In the genomic region with DNA sequence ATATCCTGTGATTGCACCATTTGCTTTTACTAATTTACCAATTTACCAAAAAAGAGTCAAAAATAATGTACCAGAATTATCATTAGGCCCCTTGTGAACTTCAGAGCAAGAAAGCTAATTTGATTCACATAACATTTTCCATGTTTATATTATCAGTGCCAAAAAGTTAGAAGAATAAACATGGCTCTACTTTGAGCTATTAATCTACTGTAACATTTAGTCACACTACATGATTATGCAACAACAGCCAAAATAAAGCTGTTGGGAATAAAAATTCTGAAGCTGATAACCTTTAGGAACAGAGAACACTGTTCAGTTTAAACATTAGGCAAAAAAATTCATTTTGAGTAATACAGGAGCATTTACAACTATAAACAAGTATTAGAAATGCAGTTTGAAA, we compare ENCODE assay signal across 30 cellular contexts.
DNase-seq lines count a peak whose midpoint lies in the region; ATAC-seq, FAIRE-seq and TF ChIP-seq lines count a peak whose summit lies in the region.
"Had no signal": no experiment of that assay in that cellular context is flagged by ENCODE, and none has a peak within 500 bp of the region (broad histone marks: within the 10 kb centered on the region; RNA-seq: fewer than 3 reads in every experiment).

No MANE protein-coding gene starts in this region.

- dilution Hi-C loops in keratinocyte (cut with MboI; ENCODE audit: extremely low pct_ligation_motif_present, low sequenced_read_pairs), result no loop called here

- DNase-seq in HepG2 (ENCODE audit: low spot score), result no peak
- DNase-seq in fibroblast of lung (ENCODE audit: low read depth in 2 of 2), result peak; percentile 4 to 67
- no peak for DNase-seq in keratinocyte (ENCODE audit: low read depth, low spot score)
- no peak for DNase-seq in RCC 7860 (ENCODE audit: low spot score)
- no peak for DNase-seq in NCI-H187 treated with DMSO at 0.1 percent for 48 hours (lab: John Stamatoyannopoulos, UW)
- DNase-seq: activated CD4-positive, alpha-beta T cell treated with anti-CD3 and anti-CD28 coated beads, Interleukin-2, amount 50 U/mL, for 1 hour; activated CD4-positive, CD25-positive, alpha-beta regulatory T cell; activated effector memory CD4-positive, alpha-beta T cell treated with anti-CD3 and anti-CD28 coated beads, Interleukin-2, amount 50 U/mL, for 16 hours; activated T-cell treated with anti-CD3 and anti-CD28 coated beads, Interleukin-2, amount 50 U/mL, for 24 hours; aorta; caudate nucleus; CD8-positive, alpha-beta T cell; cortex of kidney; effector memory CD4-positive, alpha-beta T cell; erythroblast; HFFc6; mammary epithelial cell; MG63; NCI-H1105; NCI-H1930; NCI-H2171 treated with DMSO at 0.1 percent for 48 hours; NCI-H510A; OCI-M1; stimulated activated CD4-positive, alpha-beta T cell treated with anti-CD3 and anti-CD28 coated beads, Interleukin-1b, Interleukin-23, amount 100 ng/mL, for 48 hours; stimulated activated naive CD8-positive, alpha-beta T cell treated with anti-CD3 and anti-CD28 coated beads, Interleukin-15, Interleukin-2, amounts not matched to agents 100 U/mL and 50 U/mL, for 24 hours had no signal

- H3K36me3 ChIP-seq in liver (ENCODE audit: control insufficient read depth in 4 of 4, insufficient read depth in 3 of 4, low read depth in 1 of 4, low read length in 3 of 4), result peaks cover 0 to 12% (median 7%) of the 10 kb centered on the region in 4 donors
- 0 out of 5 replicates have a peak, but pooled peaks cover 0 to 4% of the 10 kb centered on the region in 2 experiments for H3K36me3 ChIP-seq in HepG2 (replicated peaks in 1 of 2; ENCODE audit: control insufficient read depth in 1 of 2, insufficient read depth in 2 of 2, low read length in 2 of 2)
- H3K36me3 ChIP-seq in fibroblast of lung (ENCODE audit: control insufficient read depth, insufficient read depth, low read length), result no peaks in the 10 kb centered on the region
- no peaks in the 10 kb centered on the region for H3K36me3 ChIP-seq in keratinocyte (ENCODE audit: control insufficient read depth in 2 of 2, extremely low read depth in 1 of 2, insufficient read depth in 2 of 2, low read length in 2 of 2)
- H3K36me3 ChIP-seq: MG63 had no signal

- H3K9me1 ChIP-seq in keratinocyte (ENCODE audit: control insufficient read depth, extremely low read depth, insufficient read depth, low read length), result no peaks in the 10 kb centered on the region

- H3K4me3 ChIP-seq in liver (ENCODE audit: low read depth in 1 of 3, low read length in 3 of 3), result no peak overlapping the region
- no peak overlapping the region for H3K4me3 ChIP-seq in HepG2 (replicated peaks in 1 of 3; ENCODE audit: insufficient read depth in 1 of 3, low read depth in 2 of 3, low read length in 3 of 3)
- H3K4me3 ChIP-seq in fibroblast of lung (replicated peaks in 1 of 4; ENCODE audit: control extremely low read depth in 1 of 4, insufficient read depth in 1 of 4, low read depth in 3 of 4, low read length in 4 of 4), result no peak overlapping the region
- no peak overlapping the region for H3K4me3 ChIP-seq in keratinocyte (ENCODE audit: control insufficient read depth in 2 of 3, extremely low read depth in 1 of 3, insufficient read depth in 2 of 3, low read depth in 1 of 3, low read length in 3 of 3)
- H3K4me3 ChIP-seq: GM23338, K562, MG63, SK-N-MC had no signal

- in situ Hi-C loops in HepG2 (cut with HindIII; ENCODE audit: extremely low pct_ligation_motif_present, low pct_unique_long_range_greater_than_20kb), result no loop called here

- TF ChIP-seq EP300 in HepG2 (IDR thresholded peaks at IDR 0.05; ENCODE audit: low read depth in 2 of 2, low read length in 2 of 2) (no peak), HepG2 (CRISPR knock-in tag; IDR thresholded peaks at IDR 0.05; ENCODE audit: borderline replicate concordance) (no peak)

- BruUV-seq in HepG2 (replicated peaks; lab: Mats Ljungman, UMichigan), result no TSS peak

- no peak overlapping the region for H3K4me2 ChIP-seq in HepG2 (ENCODE audit: low read depth, low read length)
- no peak overlapping the region for H3K4me2 ChIP-seq in fibroblast of lung (ENCODE audit: extremely low read depth, insufficient read depth, low read length)
- H3K4me2 ChIP-seq in keratinocyte (ENCODE audit: control insufficient read depth, extremely low read depth, insufficient read depth, low read depth, low read length), result no peak overlapping the region
- H3K4me2 ChIP-seq: GM23338 had no signal

- no peak for TF ChIP-seq POLR2A in HepG2 (IDR thresholded peaks at IDR 0.05; ENCODE audit: insufficient read depth in 1 of 2, low read depth in 2 of 2, low read length in 2 of 2)

- H3K79me2 ChIP-seq in HepG2 (ENCODE audit: insufficient read depth, low read length), result no peaks in the 10 kb centered on the region
- no peaks in the 10 kb centered on the region for H3K79me2 ChIP-seq in fibroblast of lung (ENCODE audit: control insufficient read depth, insufficient read depth, low read length)
- no peaks in the 10 kb centered on the region for H3K79me2 ChIP-seq in keratinocyte (ENCODE audit: control insufficient read depth, insufficient read depth, low read length)

- H2AFZ ChIP-seq in HepG2 (ENCODE audit: low read length) (no peak overlapping the region), fibroblast of lung (ENCODE audit: low read length) (no peak overlapping the region), keratinocyte (ENCODE audit: control insufficient read depth, low read length) (no peak overlapping the region)
- H2AFZ ChIP-seq: GM23338 had no signal

- intact Hi-C loops in HepG2 (cut with micrococcal nuclease; ENCODE audit: unreplicated experiment), result no loop called here

- ATAC-seq in HepG2 (no peak), HG02623 (IDR thresholded peaks at IDR 0.05; ENCODE audit: unreplicated experiment) (no peak)
- ATAC-seq: CD8-positive, alpha-beta T cell; GM23338; K562; stimulated activated naive CD8-positive, alpha-beta T cell treated with anti-CD3 and anti-CD28 coated beads, Interleukin-15, Interleukin-2, amounts not matched to agents 100 U/mL and 50 U/mL, for 24 hours had no signal

- H3K9ac ChIP-seq in liver (ENCODE audit: low read depth in 1 of 2, low read length in 2 of 2), result no peak overlapping the region
- no peak overlapping the region for H3K9ac ChIP-seq in HepG2 (ENCODE audit: insufficient read depth, low read depth, low read length)
- no peak overlapping the region for H3K9ac ChIP-seq in fibroblast of lung (ENCODE audit: insufficient read depth, low read length)
- no peak overlapping the region for H3K9ac ChIP-seq in keratinocyte (ENCODE audit: control insufficient read depth, extremely low read depth, insufficient read depth, low read length)

- H4K20me1 ChIP-seq in HepG2 (ENCODE audit: insufficient read depth, low read length) (no peaks in the 10 kb centered on the region), fibroblast of lung (ENCODE audit: control insufficient read depth, extremely low read depth, insufficient read depth, low read length) (no peaks in the 10 kb centered on the region), keratinocyte (ENCODE audit: control insufficient read depth, extremely low read depth, insufficient read depth, low read length) (no peaks in the 10 kb centered on the region)

- H3K4me1 ChIP-seq in liver (ENCODE audit: control insufficient read depth in 4 of 4, insufficient read depth in 4 of 4, low read length in 3 of 4) (peaks cover 2 to 6% (median 3%) of the 10 kb centered on the region in 4 donors), HepG2 (ENCODE audit: insufficient read depth, low read length) (no peaks in the 10 kb centered on the region), fibroblast of lung (ENCODE audit: control insufficient read depth, extremely low read depth, insufficient read depth, low read length) (no peaks in the 10 kb centered on the region), keratinocyte (ENCODE audit: control insufficient read depth, extremely low read depth, insufficient read depth, low read length) (no peaks in the 10 kb centered on the region)

- H3K9me3 ChIP-seq in liver (ENCODE audit: control insufficient read depth in 4 of 4, low read length in 3 of 4), result no peaks in the 10 kb centered on the region
- no peaks in the 10 kb centered on the region for H3K9me3 ChIP-seq in HepG2 (ENCODE audit: low read length)
- H3K9me3 ChIP-seq in fibroblast of lung (ENCODE audit: control insufficient read depth, insufficient read depth, low read depth, low read length), result no peaks in the 10 kb centered on the region
- peaks cover 7% of the 10 kb centered on the region for H3K9me3 ChIP-seq in keratinocyte (ENCODE audit: control insufficient read depth, low read depth, low read length)
- H3K9me3 ChIP-seq: MG63 had no signal

- H3K27ac ChIP-seq in liver (ENCODE audit: low read depth in 1 of 2, low read length in 2 of 2) (no peak overlapping the region), HepG2 (ENCODE audit: extremely low read length, insufficient read depth, low read length) (no peak overlapping the region), fibroblast of lung (ENCODE audit: insufficient read depth, low read length) (no peak overlapping the region), keratinocyte (ENCODE audit: control insufficient read depth, insufficient read depth, low read length) (no peak overlapping the region)
- H3K27ac ChIP-seq: SK-N-MC had no signal

- no peak for TF ChIP-seq RAD21 in liver (IDR thresholded peaks at IDR 0.05)
- TF ChIP-seq RAD21 in HepG2 (CRISPR knock-in tag; IDR thresholded peaks at IDR 0.05), result no peak

- POLR2A ChIA-PET in HepG2 (lab: Yijun Ruan, JAX), result no interaction called here

- H3K27me3 ChIP-seq in liver (ENCODE audit: control insufficient read depth in 4 of 4, insufficient read depth in 4 of 4, low read length in 3 of 4) (no peaks in the 10 kb centered on the region), HepG2 (ENCODE audit: control insufficient read depth in 1 of 2, insufficient read depth in 2 of 2, low read length in 2 of 2) (no peaks in the 10 kb centered on the region), fibroblast of lung (ENCODE audit: control insufficient read depth, insufficient read depth, low read length) (no peaks in the 10 kb centered on the region), keratinocyte (ENCODE audit: control insufficient read depth, extremely low read depth, insufficient read depth, low read length) (no peaks in the 10 kb centered on the region)
- H3K27me3 ChIP-seq: MG63 had no signal

- FAIRE-seq in HepG2 (lab: Jason Lieb, UNC), result no peak
- FAIRE-seq in keratinocyte (lab: Jason Lieb, UNC), result peak; percentile 5
- FAIRE-seq in RCC 7860 (lab: Jason Lieb, UNC), result no peak
- FAIRE-seq: K562 had no signal

- CTCF ChIA-PET in HepG2 (lab: Yijun Ruan, JAX; ENCODE audit: low intra/inter-chr PET ratio, low total read pairs), result no interaction called here

- TF ChIP-seq CTCF in liver (IDR thresholded peaks at IDR 0.05; ENCODE audit: low read depth, low read length, missing input control) (no peak), HepG2 (CRISPR knock-in tag; IDR thresholded peaks at IDR 0.05) (no peak), fibroblast of lung (conservative IDR thresholded peaks at IDR 0.05 in 1 of 2, IDR thresholded peaks at IDR 0.05 in 1 of 2; ENCODE audit: low read depth in 1 of 2, low read length in 2 of 2) (no peak), keratinocyte (optimal IDR thresholded peaks at IDR 0.05 in 1 of 3, IDR thresholded peaks at IDR 0.05 in 1 of 3, conservative IDR thresholded peaks at IDR 0.05 in 1 of 3; ENCODE audit: extremely low read depth in 1 of 3, insufficient read depth in 2 of 3, low read length in 3 of 3) (no peak)

TF ChIP-seq in liver, 16 proteins besides CTCF, POLR2A, EP300 and RAD21 (continues in another document):
- peak; percentile 53 for TF ChIP-seq NR2F2 (IDR thresholded peaks at IDR 0.05)

TF ChIP-seq in HepG2, 621 proteins besides CTCF, POLR2A, EP300 and RAD21 (continues in another document):
- no peak for TF ChIP-seq ZNF703 (CRISPR knock-in tag; IDR thresholded peaks at IDR 0.05; ENCODE audit: borderline replicate concordance)

Comparison
In these comparisons a context has a peak if more than half of its experiments do, and no peak if none do; other contexts are left out.
1. DNase-seq: peak in fibroblast of lung (2 of 2); none in HepG2 (single experiment), keratinocyte (single experiment), RCC 7860 (single experiment) and NCI-H187 treated with DMSO at 0.1 percent for 48 hours (single experiment).